In genomic region chr11:72573380-72573949, GRCh38 we compare ENCODE assay signal across 8 cellular contexts.
DNase-seq lines count a peak whose midpoint lies in the region; ATAC-seq and TF ChIP-seq lines count a peak whose summit lies in the region.

No MANE protein-coding gene starts in this region.

- no peaks in the 10 kb centered on the region for H3K36me3 ChIP-seq in SK-N-SH (replicated peaks in 1 of 2; ENCODE audit: control insufficient read depth in 1 of 2, insufficient read depth in 2 of 2, low read length in 1 of 2)
- no peaks in the 10 kb centered on the region for H3K36me3 ChIP-seq in osteoblast (ENCODE audit: insufficient read depth, low read length)

- H3K4me2 ChIP-seq in SK-N-SH (no peak overlapping the region), osteoblast (ENCODE audit: insufficient read depth, low read length) (no peak overlapping the region)

- TF ChIP-seq EP300 in SK-N-SH (IDR thresholded peaks at IDR 0.05; ENCODE audit: borderline replicate concordance in 1 of 2, low read depth in 1 of 2, low read length in 1 of 2), result no peak

- peak; percentile 63 for DNase-seq in Calu3
- no peak for DNase-seq in HFF-Myc (ENCODE audit: extremely low read depth, low read depth)
- peak; percentile 92 for DNase-seq in SK-N-SH
- DNase-seq in fibroblast of gingiva (ENCODE audit: low read depth), result peak; percentile 13
- DNase-seq in osteoblast (ENCODE audit: insufficient read length, low spot score, missing footprints), result peak; percentile 85

- no peak for ATAC-seq in HG02885 (IDR thresholded peaks at IDR 0.05; ENCODE audit: poor library complexity, unreplicated experiment)
- no peak for ATAC-seq in HG02610 (IDR thresholded peaks at IDR 0.05; ENCODE audit: unreplicated experiment)
- ATAC-seq in HG02938 (IDR thresholded peaks at IDR 0.05; ENCODE audit: unreplicated experiment), result no peak

- CTCF ChIA-PET in Calu3 (lab: Charles Lee), result interaction anchor here (0.6 to 1.6 kb wide), 10 partner anchors 19 to 408 kb away, joined by 3 to 27 read pairs (median 4); no protein-coding TSS in a partner anchor
- CTCF ChIA-PET in SK-N-SH (lab: Yijun Ruan, JAX), result interaction anchor here (0.5 to 11.7 kb wide), 48 partner anchors 10 to 217 kb away, joined by 3 to 267 read pairs (median 4); partner anchors contain the start of gene CLPB

- BruUV-seq in Calu3 (replicated peaks; lab: Mats Ljungman, UMichigan), result no TSS peak

- H3F3A ChIP-seq in SK-N-SH (replicated peaks; ENCODE audit: insufficient read depth), result no peaks in the 10 kb centered on the region

- peak; percentile 76 for TF ChIP-seq CTCF in Calu3 (IDR thresholded peaks at IDR 0.05; ENCODE audit: unreplicated experiment)
- TF ChIP-seq CTCF in HFF-Myc (IDR thresholded peaks at IDR 0.05; ENCODE audit: low read depth, low read length, missing control alignments), result peak; percentile 59
- peak; percentile 64 for TF ChIP-seq CTCF in SK-N-SH (IDR thresholded peaks at IDR 0.05)
- peak; percentile 52 for TF ChIP-seq CTCF in osteoblast (IDR thresholded peaks at IDR 0.05; ENCODE audit: extremely low read depth, low read depth, low read length)

- H3K4me1 Mint-ChIP-seq in Calu3 (ENCODE audit: low read depth, unreplicated experiment), result peaks cover 21% of the 10 kb centered on the region

- intact Hi-C loops in Calu3 (cut with micrococcal nuclease; ENCODE audit: unreplicated experiment), result loop anchor here (1.0 kb wide), 1 partner anchor 91 kb away; no protein-coding TSS in a partner anchor

- no peaks in the 10 kb centered on the region for H4K20me1 ChIP-seq in SK-N-SH (ENCODE audit: insufficient read depth)
- no peaks in the 10 kb centered on the region for H4K20me1 ChIP-seq in osteoblast (ENCODE audit: insufficient read depth, low read length)

- TF ChIP-seq RAD21 in SK-N-SH (IDR thresholded peaks at IDR 0.05; ENCODE audit: low read length), result peak; percentile 78

- no peak overlapping the region for H2AFZ ChIP-seq in SK-N-SH (ENCODE audit: low read depth)
- H2AFZ ChIP-seq in osteoblast (ENCODE audit: low read length), result no peak overlapping the region

- H3K27ac ChIP-seq in SK-N-SH (ENCODE audit: low read depth in 2 of 2, low read length in 1 of 2) (no peak overlapping the region), osteoblast (ENCODE audit: low read depth, low read length) (no peak overlapping the region)

- H3K27me3 ChIP-seq in SK-N-SH (ENCODE audit: insufficient read depth) (no peaks in the 10 kb centered on the region), osteoblast (ENCODE audit: insufficient read depth, low read length) (no peaks in the 10 kb centered on the region)

- H3K4me1 ChIP-seq in SK-N-SH (ENCODE audit: control insufficient read depth in 1 of 2, insufficient read depth in 2 of 2, low read depth in 1 of 2, low read length in 1 of 2), result no peaks in the 10 kb centered on the region; a peak in 3 of 4 replicates
- H3K4me1 ChIP-seq in osteoblast (ENCODE audit: insufficient read depth, low read length), result peaks cover 11% of the 10 kb centered on the region

- H3K9me3 Mint-ChIP-seq in Calu3 (ENCODE audit: low read depth, unreplicated experiment), result no peaks in the 10 kb centered on the region

- no peak overlapping the region for H3K27ac Mint-ChIP-seq in Calu3 (ENCODE audit: unreplicated experiment)

- peaks cover 19% of the 10 kb centered on the region for H3K27me3 Mint-ChIP-seq in Calu3 (ENCODE audit: unreplicated experiment)

- no peak overlapping the region for H3K9ac ChIP-seq in SK-N-SH

- no peaks in the 10 kb centered on the region for H3K9me2 ChIP-seq in SK-N-SH

- H3K4me3 Mint-ChIP-seq in Calu3 (ENCODE audit: low read depth, unreplicated experiment), result no peak overlapping the region

- H3K4me3 ChIP-seq in HFF-Myc (replicated peaks; ENCODE audit: low read depth, low read length), result no peak overlapping the region
- no peak overlapping the region for H3K4me3 ChIP-seq in SK-N-SH (ENCODE audit: low read depth in 2 of 2, low read length in 1 of 2)
- H3K4me3 ChIP-seq in osteoblast (ENCODE audit: insufficient read depth, low read length), result no peak overlapping the region

- no peaks in the 10 kb centered on the region for H3K36me3 Mint-ChIP-seq in Calu3 (ENCODE audit: insufficient read depth, unreplicated experiment)

- H3K79me2 ChIP-seq in SK-N-SH (ENCODE audit: insufficient read depth), result no peaks in the 10 kb centered on the region
- H3K79me2 ChIP-seq in osteoblast (ENCODE audit: insufficient read depth, low read length), result no peaks in the 10 kb centered on the region

- 23% methylated on average over 8 of the region's 8 CpGs for WGBS in SK-N-SH (ENCODE audit: low lambda C conversion rate)

- H3K9me3 ChIP-seq in SK-N-SH (no peaks in the 10 kb centered on the region), osteoblast (ENCODE audit: low read depth, low read length) (no peaks in the 10 kb centered on the region)

- POLR2A ChIA-PET in SK-N-SH (lab: Yijun Ruan, JAX), result no interaction called here

TF ChIP-seq in SK-N-SH, 30 proteins besides CTCF, POLR2A, EP300 and RAD21:
- TF ChIP-seq MXI1 (IDR thresholded peaks at IDR 0.05; ENCODE audit: low read depth, low read length) (no peak), SMC3 (IDR thresholded peaks at IDR 0.05; ENCODE audit: low read depth, low read length) (peak; percentile 88), FOSL2 (IDR thresholded peaks at IDR 0.05; ENCODE audit: borderline replicate concordance, low read depth) (no peak), CHD2 (IDR thresholded peaks at IDR 0.05; ENCODE audit: low read length, partially characterized antibody) (peak; percentile 75)
- TF ChIP-seq, protein P1, sequence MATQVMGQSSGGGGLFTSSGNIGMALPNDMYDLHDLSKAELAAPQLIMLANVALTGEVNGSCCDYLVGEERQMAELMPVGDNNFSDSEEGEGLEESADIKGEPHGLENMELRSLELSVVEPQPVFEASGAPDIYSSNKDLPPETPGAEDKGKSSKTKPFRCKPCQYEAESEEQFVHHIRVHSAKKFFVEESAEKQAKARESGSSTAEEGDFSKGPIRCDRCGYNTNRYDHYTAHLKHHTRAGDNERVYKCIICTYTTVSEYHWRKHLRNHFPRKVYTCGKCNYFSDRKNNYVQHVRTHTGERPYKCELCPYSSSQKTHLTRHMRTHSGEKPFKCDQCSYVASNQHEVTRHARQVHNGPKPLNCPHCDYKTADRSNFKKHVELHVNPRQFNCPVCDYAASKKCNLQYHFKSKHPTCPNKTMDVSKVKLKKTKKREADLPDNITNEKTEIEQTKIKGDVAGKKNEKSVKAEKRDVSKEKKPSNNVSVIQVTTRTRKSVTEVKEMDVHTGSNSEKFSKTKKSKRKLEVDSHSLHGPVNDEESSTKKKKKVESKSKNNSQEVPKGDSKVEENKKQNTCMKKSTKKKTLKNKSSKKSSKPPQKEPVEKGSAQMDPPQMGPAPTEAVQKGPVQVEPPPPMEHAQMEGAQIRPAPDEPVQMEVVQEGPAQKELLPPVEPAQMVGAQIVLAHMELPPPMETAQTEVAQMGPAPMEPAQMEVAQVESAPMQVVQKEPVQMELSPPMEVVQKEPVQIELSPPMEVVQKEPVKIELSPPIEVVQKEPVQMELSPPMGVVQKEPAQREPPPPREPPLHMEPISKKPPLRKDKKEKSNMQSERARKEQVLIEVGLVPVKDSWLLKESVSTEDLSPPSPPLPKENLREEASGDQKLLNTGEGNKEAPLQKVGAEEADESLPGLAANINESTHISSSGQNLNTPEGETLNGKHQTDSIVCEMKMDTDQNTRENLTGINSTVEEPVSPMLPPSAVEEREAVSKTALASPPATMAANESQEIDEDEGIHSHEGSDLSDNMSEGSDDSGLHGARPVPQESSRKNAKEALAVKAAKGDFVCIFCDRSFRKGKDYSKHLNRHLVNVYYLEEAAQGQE (IDR thresholded peaks at IDR 0.05; ENCODE audit: low read depth, low read length), result no peak
- TF ChIP-seq, protein P2, sequence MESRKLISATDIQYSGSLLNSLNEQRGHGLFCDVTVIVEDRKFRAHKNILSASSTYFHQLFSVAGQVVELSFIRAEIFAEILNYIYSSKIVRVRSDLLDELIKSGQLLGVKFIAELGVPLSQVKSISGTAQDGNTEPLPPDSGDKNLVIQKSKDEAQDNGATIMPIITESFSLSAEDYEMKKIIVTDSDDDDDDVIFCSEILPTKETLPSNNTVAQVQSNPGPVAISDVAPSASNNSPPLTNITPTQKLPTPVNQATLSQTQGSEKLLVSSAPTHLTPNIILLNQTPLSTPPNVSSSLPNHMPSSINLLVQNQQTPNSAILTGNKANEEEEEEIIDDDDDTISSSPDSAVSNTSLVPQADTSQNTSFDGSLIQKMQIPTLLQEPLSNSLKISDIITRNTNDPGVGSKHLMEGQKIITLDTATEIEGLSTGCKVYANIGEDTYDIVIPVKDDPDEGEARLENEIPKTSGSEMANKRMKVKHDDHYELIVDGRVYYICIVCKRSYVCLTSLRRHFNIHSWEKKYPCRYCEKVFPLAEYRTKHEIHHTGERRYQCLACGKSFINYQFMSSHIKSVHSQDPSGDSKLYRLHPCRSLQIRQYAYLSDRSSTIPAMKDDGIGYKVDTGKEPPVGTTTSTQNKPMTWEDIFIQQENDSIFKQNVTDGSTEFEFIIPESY (IDR thresholded peaks at IDR 0.05; ENCODE audit: borderline replicate concordance, low read depth), result no peak
